Comparison of ENCODE assay signal across 8 cellular contexts in genomic region chrX:107742754-107743191, GRCh38. TPM values are rescaled to one million over a fixed set of nuclear protein-coding genes. Genes with fewer than 3 reads are reported as not detected.
A peak's percentile ranks its signal among the peaks of the same experiment; 100 is the strongest.
DNase-seq lines count a peak whose midpoint lies in the region; ATAC-seq lines count a peak whose summit lies in the region.

No MANE protein-coding gene starts in this region.

- H3K9me3 Mint-ChIP-seq in stimulated activated naive CD8-positive, alpha-beta T cell treated with anti-CD3 and anti-CD28 coated beads, Interleukin-15, amount 100 ng/mL, for 72 hours, result no peaks in the 10 kb centered on the region

- H3K4me3 Mint-ChIP-seq in stimulated activated naive CD8-positive, alpha-beta T cell treated with anti-CD3 and anti-CD28 coated beads, Interleukin-15, amount 100 ng/mL, for 72 hours, result peak overlapping the region; percentile 77 to 89

- H3K4me1 Mint-ChIP-seq in stimulated activated naive CD8-positive, alpha-beta T cell treated with anti-CD3 and anti-CD28 coated beads, Interleukin-15, amount 100 ng/mL, for 72 hours, result peaks cover 49% of the 10 kb centered on the region

- H3K27me3 Mint-ChIP-seq in stimulated activated naive CD8-positive, alpha-beta T cell treated with anti-CD3 and anti-CD28 coated beads, Interleukin-15, amount 100 ng/mL, for 72 hours, result no peaks in the 10 kb centered on the region

- DNase-seq in KBM-7 (peak; percentile 14), amniotic epithelial cell (ENCODE audit: low read depth) (peak; percentile 16), left lobe of liver (ENCODE audit: low spot score) (peak; percentile 74), midbrain (lab: John Stamatoyannopoulos, UW) (no peak), NCI-H446 (lab: John Stamatoyannopoulos, UW) (no peak)
- DNase-seq in stimulated activated naive CD8-positive, alpha-beta T cell treated with anti-CD3 and anti-CD28 coated beads, Interleukin-15, amount 100 ng/mL, for 72 hours, result no peak

- H3K27ac Mint-ChIP-seq in stimulated activated naive CD8-positive, alpha-beta T cell treated with anti-CD3 and anti-CD28 coated beads, Interleukin-15, amount 100 ng/mL, for 72 hours, result peak overlapping the region; percentile 72 to 83

- ATAC-seq in left lobe of liver (peak; percentile 51), GM19452 (IDR thresholded peaks at IDR 0.05; ENCODE audit: unreplicated experiment) (no peak), HG03460 (IDR thresholded peaks at IDR 0.05; ENCODE audit: unreplicated experiment) (no peak)
- no peak for ATAC-seq in stimulated activated naive CD8-positive, alpha-beta T cell treated with anti-CD3 and anti-CD28 coated beads, Interleukin-15, amount 100 ng/mL, for 72 hours

- in situ Hi-C loops in KBM-7 (cut with MboI; ENCODE audit: low pct_unique_long_range_greater_than_20kb, low sequenced_read_pairs), result no loop called here

RNA-seq across cellular contexts. Expression of gene TSC22D3, which starts 32.8 kb away (rescaled TPM):
- total RNA-seq in left lobe of liver, result 139 TPM

RNA-seq across cellular contexts. Expression of gene NCBP2L, which starts 34.8 kb away (rescaled TPM):
- not detected for total RNA-seq in left lobe of liver

Comparison
In these comparisons a context has a peak if more than half of its experiments do, and no peak if none do; other contexts are left out.
1. DNase-seq: peak in KBM-7 (single experiment), amniotic epithelial cell (single experiment) and left lobe of liver (single experiment); none in stimulated activated naive CD8-positive, alpha-beta T cell treated with anti-CD3 and anti-CD28 coated beads, Interleukin-15, amount 100 ng/mL, for 72 hours (0 of 2), midbrain (single experiment) and NCI-H446 (0 of 2).